20 cellular contexts compared by ENCODE assay signal in genomic region chr6:15065603-15066002, GRCh38.
DNase-seq lines count a peak whose midpoint lies in the region; ATAC-seq and TF ChIP-seq lines count a peak whose summit lies in the region.
"Had no signal": no experiment of that assay in that cellular context is flagged by ENCODE, and none has a peak within 500 bp of the region (broad histone marks: within the 10 kb centered on the region; RNA-seq: fewer than 3 reads in every experiment).

No MANE protein-coding gene starts in this region.

- TF ChIP-seq CTCF in RWPE1 (conservative IDR thresholded peaks at IDR 0.05; ENCODE audit: low read depth) (no peak), fibroblast of mammary gland (conservative IDR thresholded peaks at IDR 0.05; ENCODE audit: control insufficient read depth, insufficient read depth, low read depth, low read length) (no peak), WERI-Rb-1 (IDR thresholded peaks at IDR 0.05; ENCODE audit: low read depth, low read length) (no peak), stomach (IDR thresholded peaks at IDR 0.05) (no peak)

- 59 to 77% (median 68%) methylated on average over 3 of the region's 3 CpGs for WGBS in stomach, 5 donors

- CTCF ChIA-PET in RWPE1 (lab: Yijun Ruan, JAX), result no interaction called here

- peak; percentile 30 to 62 for DNase-seq in NCI-H524 (lab: John Stamatoyannopoulos, UW)
- no peak for DNase-seq in NCI-H524 treated with DMSO at 0.1 percent for 48 hours (lab: John Stamatoyannopoulos, UW)
- DNase-seq in RWPE1 (ENCODE audit: low spot score), result peak; percentile 23
- peak; percentile 46 for DNase-seq in fibroblast of mammary gland (ENCODE audit: low read depth)
- DNase-seq in WERI-Rb-1, result no peak
- DNase-seq in stomach, result no peak
- no peak for DNase-seq in cortex of kidney (lab: John Stamatoyannopoulos, UW)
- DNase-seq: 8988T; activated CD4-positive, alpha-beta T cell treated with anti-CD3 and anti-CD28 coated beads, Interleukin-2, amount 50 U/mL, for 1 hour; activated naive CD4-positive, alpha-beta T cell treated with anti-CD3 and anti-CD28 coated beads, Interleukin-2, amount 10 ng/mL, durations not matched to agents 7 days and 5 days; activated T-cell treated with anti-CD3 and anti-CD28 coated beads for 4 hours; CD4-positive, alpha-beta T cell; effector CD4-positive, alpha-beta T cell; H7; KG1; NCI-H1694; stimulated activated CD4-positive, alpha-beta T cell treated with anti-CD3 and anti-CD28 coated beads, Interleukin-4, amount 100 ng/mL, for 4 hours had no signal

- H3K9me3 ChIP-seq in WERI-Rb-1 (ENCODE audit: severe bottlenecking) (no peaks in the 10 kb centered on the region), stomach (no peaks in the 10 kb centered on the region)
- H3K9me3 ChIP-seq: gastroesophageal sphincter had no signal

- no peaks in the 10 kb centered on the region for H3K27me3 ChIP-seq in WERI-Rb-1 (ENCODE audit: insufficient read depth, low read depth, severe bottlenecking)
- H3K27me3 ChIP-seq in stomach, result no peaks in the 10 kb centered on the region
- H3K27me3 ChIP-seq: gastroesophageal sphincter had no signal

- no peak for TF ChIP-seq EP300 in stomach (IDR thresholded peaks at IDR 0.05)

- intact Hi-C loops in stomach (cut with DNase I; ENCODE audit: low total_unique reads), result no loop called here

- no peak for TF ChIP-seq POLR2A in stomach (IDR thresholded peaks at IDR 0.05)

- POLR2A ChIA-PET in RWPE1 (lab: Yijun Ruan, JAX; ENCODE audit: low non-redundant PET), result no interaction called here

- no peak overlapping the region for H3K27ac ChIP-seq in RWPE1
- no peak overlapping the region for H3K27ac ChIP-seq in WERI-Rb-1
- peak overlapping the region in 2 of 5 donors; percentile 65 to 71 for H3K27ac ChIP-seq in stomach

- H3K36me3 ChIP-seq in WERI-Rb-1, result no peaks in the 10 kb centered on the region
- no peaks in the 10 kb centered on the region for H3K36me3 ChIP-seq in stomach
- H3K36me3 ChIP-seq: gastroesophageal sphincter had no signal

- H3K4me3 ChIP-seq in fibroblast of mammary gland (ENCODE audit: control insufficient read depth, low read depth, low read length) (no peak overlapping the region), WERI-Rb-1 (ENCODE audit: low read depth, low read length) (no peak overlapping the region), stomach (no peak overlapping the region)
- H3K4me3 ChIP-seq: gastroesophageal sphincter had no signal

- no peak for ATAC-seq in GM18909 (IDR thresholded peaks at IDR 0.05; ENCODE audit: poor library complexity, unreplicated experiment)
- ATAC-seq: gastroesophageal sphincter, sciatic nerve had no signal

- H3K4me1 ChIP-seq in stomach, result no peaks in the 10 kb centered on the region
- H3K4me1 ChIP-seq: gastroesophageal sphincter had no signal

Comparison
In these comparisons a context has a peak if more than half of its experiments do, and no peak if none do; other contexts are left out.
1. DNase-seq: peak in NCI-H524 (2 of 2), RWPE1 (single experiment) and fibroblast of mammary gland (single experiment); none in NCI-H524 treated with DMSO at 0.1 percent for 48 hours (single experiment), WERI-Rb-1 (single experiment), stomach (single experiment) and cortex of kidney (single experiment).